ENCODE assay signal across 20 cellular contexts in genomic region chr21:36021251-36021837, GRCh38.
DNase-seq lines count a peak whose midpoint lies in the region; ATAC-seq, FAIRE-seq and TF ChIP-seq lines count a peak whose summit lies in the region.
"Had no signal": no experiment of that assay in that cellular context is flagged by ENCODE, and none has a peak within 500 bp of the region (broad histone marks: within the 10 kb centered on the region; RNA-seq: fewer than 3 reads in every experiment).

No MANE protein-coding gene starts in this region.

- no peak overlapping the region for H3K9ac ChIP-seq in MM.1S (ENCODE audit: low read length)

- H3K4me3 ChIP-seq in MM.1S (ENCODE audit: low read length), result no peak overlapping the region
- H3K4me3 ChIP-seq: heart right ventricle had no signal

- H3K27me3 Mint-ChIP-seq in activated naive CD8-positive, alpha-beta T cell treated with anti-CD3 and anti-CD28 coated beads, Interleukin-2, amount 50 U/mL, for 24 hours, result no peaks in the 10 kb centered on the region

- FAIRE-seq in HTR-8/SVneo (lab: Jason Lieb, UNC), result no peak

- H3K9me2 ChIP-seq in MM.1S (replicated peaks; ENCODE audit: insufficient read depth, low read length), result no peaks in the 10 kb centered on the region

- H2AFZ ChIP-seq in MM.1S (ENCODE audit: low read length), result no peak overlapping the region

- peaks cover 19% of the 10 kb centered on the region for H3K4me1 ChIP-seq in MM.1S (ENCODE audit: low read length)

- H3K27ac ChIP-seq in MM.1S (ENCODE audit: low read length), result peak overlapping the region; percentile 3; the same call in 1 of the 2 replicates
- H3K27ac ChIP-seq: epithelial cell of prostate, heart right ventricle had no signal

- DNase-seq in GM13976 (ENCODE audit: low spot score), result peak; percentile 61
- peak; percentile 80 for DNase-seq in MM.1S
- no peak for DNase-seq in NCI-H446 (lab: John Stamatoyannopoulos, UW)
- no peak for DNase-seq in stimulated activated CD4-positive, alpha-beta T cell treated with anti-CD3 and anti-CD28 coated beads, Interleukin-2, amount 100 ng/mL, for 24 hours
- DNase-seq in HTR-8/SVneo (ENCODE audit: insufficient read length, low spot score), result no peak
- DNase-seq in activated naive CD8-positive, alpha-beta T cell treated with anti-CD3 and anti-CD28 coated beads, Interleukin-2, amount 50 U/mL, for 24 hours, result no peak
- DNase-seq: ACHN; activated CD4-positive, alpha-beta T cell treated with anti-CD3 and anti-CD28 coated beads for 36 hours; activated T-cell treated with anti-CD3 and anti-CD28 coated beads for 4 hours; cerebellar nuclear complex; heart right ventricle; kidney glomerular epithelial cell; NCI-H1417 treated with DMSO at 0.1 percent for 48 hours; NCI-H524; posterior cingulate gyrus; T-helper 17 cell had no signal

- no peaks in the 10 kb centered on the region for H3K9me3 Mint-ChIP-seq in activated naive CD8-positive, alpha-beta T cell treated with anti-CD3 and anti-CD28 coated beads, Interleukin-2, amount 50 U/mL, for 24 hours

- no peaks in the 10 kb centered on the region for H3K4me1 Mint-ChIP-seq in activated naive CD8-positive, alpha-beta T cell treated with anti-CD3 and anti-CD28 coated beads, Interleukin-2, amount 50 U/mL, for 24 hours
- H3K4me1 Mint-ChIP-seq: activated CD4-positive, alpha-beta T cell treated with anti-CD3 and anti-CD28 coated beads for 36 hours; T-helper 17 cell had no signal

- in situ Hi-C loops in GM13976 (cut with MboI; ENCODE audit: low sequenced_read_pairs, unreplicated experiment), result no loop called here

- no peaks in the 10 kb centered on the region for H3K9me3 ChIP-seq in MM.1S (replicated peaks; ENCODE audit: insufficient read depth, low read length)
- H3K9me3 ChIP-seq: heart right ventricle had no signal

- TF ChIP-seq CTCF in GM13976 (IDR thresholded peaks at IDR 0.05; ENCODE audit: borderline replicate concordance, control extremely low read depth, extremely low read depth, insufficient read depth, missing control alignments) (no peak), MM.1S (IDR thresholded peaks at IDR 0.05; ENCODE audit: low read length) (no peak)

- no peaks in the 10 kb centered on the region for H3K36me3 ChIP-seq in MM.1S (replicated peaks; ENCODE audit: insufficient read depth, low read length)
- H3K36me3 ChIP-seq: heart right ventricle had no signal

- peak overlapping the region; percentile 22; the same call in 1 of the 2 replicates for H3K4me2 ChIP-seq in MM.1S (ENCODE audit: low read depth, low read length)

- no peaks in the 10 kb centered on the region for H3K36me3 Mint-ChIP-seq in activated naive CD8-positive, alpha-beta T cell treated with anti-CD3 and anti-CD28 coated beads, Interleukin-2, amount 50 U/mL, for 24 hours (ENCODE audit: low read depth)
- H3K36me3 Mint-ChIP-seq: IgD-negative memory B cell had no signal

- ATAC-seq in GM19397 (IDR thresholded peaks at IDR 0.05; ENCODE audit: unreplicated experiment) (peak; percentile 55), HG02870 (IDR thresholded peaks at IDR 0.05; ENCODE audit: unreplicated experiment) (peak; percentile 84)
- no peak for ATAC-seq in activated naive CD8-positive, alpha-beta T cell treated with anti-CD3 and anti-CD28 coated beads, Interleukin-2, amount 50 U/mL, for 24 hours
- ATAC-seq: activated CD4-positive, alpha-beta T cell treated with anti-CD3 and anti-CD28 coated beads for 36 hours; heart right ventricle; T-helper 17 cell had no signal

- no peak overlapping the region for H3K4me3 Mint-ChIP-seq in activated naive CD8-positive, alpha-beta T cell treated with anti-CD3 and anti-CD28 coated beads, Interleukin-2, amount 50 U/mL, for 24 hours
- H3K4me3 Mint-ChIP-seq: activated CD4-positive, alpha-beta T cell treated with anti-CD3 and anti-CD28 coated beads for 36 hours; T-helper 17 cell had no signal

- no peaks in the 10 kb centered on the region for H3K27me3 ChIP-seq in MM.1S (replicated peaks; ENCODE audit: insufficient read depth, low read length)

- peaks cover 9% of the 10 kb centered on the region; the same call in 1 of the 2 replicates for H3F3A ChIP-seq in MM.1S (ENCODE audit: insufficient read depth, low read length)

- no peaks in the 10 kb centered on the region for H3K79me2 ChIP-seq in MM.1S (ENCODE audit: low read length)

- no peak overlapping the region for H3K27ac Mint-ChIP-seq in activated naive CD8-positive, alpha-beta T cell treated with anti-CD3 and anti-CD28 coated beads, Interleukin-2, amount 50 U/mL, for 24 hours
- H3K27ac Mint-ChIP-seq: activated CD4-positive, alpha-beta T cell treated with anti-CD3 and anti-CD28 coated beads for 36 hours; IgD-negative memory B cell; T-helper 17 cell had no signal

- H4K20me1 ChIP-seq in MM.1S (ENCODE audit: insufficient read depth, low read length), result no peaks in the 10 kb centered on the region

Comparison
In these comparisons a context has a peak if more than half of its experiments do, and no peak if none do; other contexts are left out.
1. DNase-seq: peak in GM13976 (single experiment) and MM.1S (single experiment); none in NCI-H446 (0 of 2), stimulated activated CD4-positive, alpha-beta T cell treated with anti-CD3 and anti-CD28 coated beads, Interleukin-2, amount 100 ng/mL, for 24 hours (0 of 2), HTR-8/SVneo (single experiment) and activated naive CD8-positive, alpha-beta T cell treated with anti-CD3 and anti-CD28 coated beads, Interleukin-2, amount 50 U/mL, for 24 hours (single experiment).